Comparison of ENCODE assay signal across 1 cellular context in the genomic region with DNA sequence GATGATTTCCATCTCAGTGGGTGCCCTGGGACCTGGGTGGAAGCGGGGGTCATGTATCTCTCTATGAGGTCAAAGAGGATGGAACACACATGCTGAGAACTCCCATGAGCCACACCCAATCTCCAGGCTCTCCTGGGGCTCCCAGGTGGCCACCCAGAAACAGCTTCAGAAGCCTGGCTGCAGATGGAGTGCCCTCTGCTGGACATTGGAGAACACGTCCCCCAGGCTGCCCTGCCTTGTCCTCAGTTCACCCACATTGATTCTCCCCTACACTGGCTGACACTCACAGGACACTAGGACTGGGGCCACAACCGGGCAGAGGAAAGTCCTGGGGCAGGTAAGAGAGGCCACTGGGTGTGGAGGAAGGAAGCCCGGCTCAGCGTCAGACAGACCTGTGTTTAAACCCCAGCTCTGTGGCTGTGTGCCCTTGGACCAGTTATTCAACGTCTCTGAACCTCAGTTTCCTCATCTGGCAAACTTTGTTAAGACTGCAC.
TF ChIP-seq lines count a peak whose summit lies in the region.

No MANE protein-coding gene starts in this region.

TF ChIP-seq in HEK293, 187 proteins besides CTCF, POLR2A, EP300 and RAD21 (continued from another document):
- TF ChIP-seq ZNF660 (tag by site-specific recombination; IDR thresholded peaks at IDR 0.05): 0 out of 2 replicates have a peak, but pooled peaks have one; percentile 56
- 0 out of 2 replicates have a peak, but pooled peaks have one; percentile 12 for TF ChIP-seq BCL11B (tag by site-specific recombination; IDR thresholded peaks at IDR 0.05; ENCODE audit: low read depth)
- TF ChIP-seq, protein P1, sequence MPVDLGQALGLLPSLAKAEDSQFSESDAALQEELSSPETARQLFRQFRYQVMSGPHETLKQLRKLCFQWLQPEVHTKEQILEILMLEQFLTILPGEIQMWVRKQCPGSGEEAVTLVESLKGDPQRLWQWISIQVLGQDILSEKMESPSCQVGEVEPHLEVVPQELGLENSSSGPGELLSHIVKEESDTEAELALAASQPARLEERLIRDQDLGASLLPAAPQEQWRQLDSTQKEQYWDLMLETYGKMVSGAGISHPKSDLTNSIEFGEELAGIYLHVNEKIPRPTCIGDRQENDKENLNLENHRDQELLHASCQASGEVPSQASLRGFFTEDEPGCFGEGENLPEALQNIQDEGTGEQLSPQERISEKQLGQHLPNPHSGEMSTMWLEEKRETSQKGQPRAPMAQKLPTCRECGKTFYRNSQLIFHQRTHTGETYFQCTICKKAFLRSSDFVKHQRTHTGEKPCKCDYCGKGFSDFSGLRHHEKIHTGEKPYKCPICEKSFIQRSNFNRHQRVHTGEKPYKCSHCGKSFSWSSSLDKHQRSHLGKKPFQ (tag by site-specific recombination; IDR thresholded peaks at IDR 0.05): no peak
- peak; percentile 32 for TF ChIP-seq SP7 (tag by site-specific recombination; IDR thresholded peaks at IDR 0.05)
- TF ChIP-seq ZSCAN23 (tag by site-specific recombination; IDR thresholded peaks at IDR 0.05): no peak
- TF ChIP-seq ZBTB17 (tag by site-specific recombination; IDR thresholded peaks at IDR 0.05): no peak
- peak; percentile 92 for TF ChIP-seq ZNF654 (tag by site-specific recombination; IDR thresholded peaks at IDR 0.05; ENCODE audit: low read depth)
- TF ChIP-seq ZEB2 (tag by site-specific recombination; IDR thresholded peaks at IDR 0.05): peak; percentile 55; the same call in 1 of the 2 replicates
- TF ChIP-seq ZNF776 (tag by site-specific recombination; IDR thresholded peaks at IDR 0.05; ENCODE audit: borderline replicate concordance): no peak
- no peak for TF ChIP-seq ZBTB20 (tag by site-specific recombination; IDR thresholded peaks at IDR 0.05)
- TF ChIP-seq ZNF10 (tag by site-specific recombination; IDR thresholded peaks at IDR 0.05): no peak
